20 cellular contexts compared by ENCODE assay signal in genomic region chr12:29578070-29578469, GRCh38.
DNase-seq lines count a peak whose midpoint lies in the region; ATAC-seq and TF ChIP-seq lines count a peak whose summit lies in the region.
"Had no signal": no experiment of that assay in that cellular context is flagged by ENCODE, and none has a peak within 500 bp of the region (broad histone marks: within the 10 kb centered on the region; RNA-seq: fewer than 3 reads in every experiment).

No MANE protein-coding gene starts in this region.

- H3K9me3 ChIP-seq in adipocyte (ENCODE audit: control insufficient read depth, low read length): no peaks in the 10 kb centered on the region
- H3K9me3 ChIP-seq in suprapubic skin: no peaks in the 10 kb centered on the region
- H3K9me3 ChIP-seq: thoracic aorta had no signal

- H3K9me3 Mint-ChIP-seq in osteocyte (ENCODE audit: unreplicated experiment): no peaks in the 10 kb centered on the region
- H3K9me3 Mint-ChIP-seq: activated CD4-positive, alpha-beta T cell treated with anti-CD3 and anti-CD28 coated beads, Interleukin-2, amount 10 ng/mL, durations not matched to agents 7 days and 5 days; activated naive CD8-positive, alpha-beta T cell treated with anti-CD3 and anti-CD28 coated beads, Interleukin-2, amount 10 ng/mL, durations not matched to agents 7 days and 5 days; CD8-positive, alpha-beta memory T cell; natural killer cell treated with Interleukin-12 subunit alpha and Interleukin-12 subunit beta and Interleukin-15 and Interleukin-18, amount 100 ng/mL, for 72 hours had no signal

- H3K4me3 ChIP-seq in adipocyte (ENCODE audit: low read length) (no peak overlapping the region), fibroblast of villous mesenchyme (ENCODE audit: low read depth, low read length) (no peak overlapping the region), suprapubic skin (no peak overlapping the region)
- H3K4me3 ChIP-seq: thoracic aorta had no signal

- 30% methylated on average over 1 of the region's 1 CpG for WGBS in suprapubic skin

- H3K27me3 ChIP-seq in adipocyte (replicated peaks; ENCODE audit: control insufficient read depth, insufficient read depth, low read length) (no peaks in the 10 kb centered on the region), suprapubic skin (no peaks in the 10 kb centered on the region)
- H3K27me3 ChIP-seq: brain microvascular endothelial cell had no signal

- no peak overlapping the region for H3K4me3 Mint-ChIP-seq in osteocyte (ENCODE audit: unreplicated experiment)
- H3K4me3 Mint-ChIP-seq: activated CD4-positive, alpha-beta T cell treated with anti-CD3 and anti-CD28 coated beads, Interleukin-2, amount 10 ng/mL, durations not matched to agents 7 days and 5 days; activated naive CD8-positive, alpha-beta T cell treated with anti-CD3 and anti-CD28 coated beads, Interleukin-2, amount 10 ng/mL, durations not matched to agents 7 days and 5 days; CD8-positive, alpha-beta memory T cell; natural killer cell treated with Interleukin-12 subunit alpha and Interleukin-12 subunit beta and Interleukin-15 and Interleukin-18, amount 100 ng/mL, for 72 hours had no signal

- peaks cover 57% of the 10 kb centered on the region for H3K4me1 Mint-ChIP-seq in osteocyte (ENCODE audit: unreplicated experiment)
- H3K4me1 Mint-ChIP-seq: activated CD4-positive, alpha-beta T cell treated with anti-CD3 and anti-CD28 coated beads, Interleukin-2, amount 10 ng/mL, durations not matched to agents 7 days and 5 days; activated naive CD8-positive, alpha-beta T cell treated with anti-CD3 and anti-CD28 coated beads, Interleukin-2, amount 10 ng/mL, durations not matched to agents 7 days and 5 days had no signal

- TF ChIP-seq POLR2A in suprapubic skin (IDR thresholded peaks at IDR 0.05): no peak

- H3K27ac ChIP-seq in suprapubic skin: peak overlapping the region; percentile 12
- H3K27ac ChIP-seq: brain microvascular endothelial cell, HL-60 had no signal

- peaks cover 10% of the 10 kb centered on the region for H3K36me3 Mint-ChIP-seq in osteocyte (ENCODE audit: unreplicated experiment)
- H3K36me3 Mint-ChIP-seq: activated naive CD8-positive, alpha-beta T cell treated with anti-CD3 and anti-CD28 coated beads, Interleukin-2, amount 10 ng/mL, durations not matched to agents 7 days and 5 days; CD8-positive, alpha-beta memory T cell; natural killer cell treated with Interleukin-12 subunit alpha and Interleukin-12 subunit beta and Interleukin-15 and Interleukin-18, amount 100 ng/mL, for 72 hours had no signal

- TF ChIP-seq CTCF in fibroblast of villous mesenchyme (IDR thresholded peaks at IDR 0.05; ENCODE audit: insufficient read depth, low read depth, low read length) (no peak), osteocyte (IDR thresholded peaks at IDR 0.05) (no peak), suprapubic skin (IDR thresholded peaks at IDR 0.05) (no peak)

- no peak for TF ChIP-seq EP300 in suprapubic skin (IDR thresholded peaks at IDR 0.05)

- H3K27ac Mint-ChIP-seq in osteocyte (ENCODE audit: unreplicated experiment): peak overlapping the region; percentile 59
- H3K27ac Mint-ChIP-seq: activated CD4-positive, alpha-beta T cell treated with anti-CD3 and anti-CD28 coated beads, Interleukin-2, amount 10 ng/mL, durations not matched to agents 7 days and 5 days; activated naive CD8-positive, alpha-beta T cell treated with anti-CD3 and anti-CD28 coated beads, Interleukin-2, amount 10 ng/mL, durations not matched to agents 7 days and 5 days; CD8-positive, alpha-beta memory T cell; natural killer cell treated with Interleukin-12 subunit alpha and Interleukin-12 subunit beta and Interleukin-15 and Interleukin-18, amount 100 ng/mL, for 72 hours; progenitor cell of endocrine pancreas had no signal

- DNase-seq in adipocyte (ENCODE audit: low read depth): peak; percentile 68
- DNase-seq in fibroblast of villous mesenchyme (ENCODE audit: low read depth): peak; percentile 66
- DNase-seq in osteocyte (ENCODE audit: extremely low spot score, unreplicated experiment): no peak
- no peak for DNase-seq in suprapubic skin (ENCODE audit: low spot score in 2 of 2)
- no peak for DNase-seq in DMS153 treated with DMSO at 0.1 percent for 48 hours (lab: John Stamatoyannopoulos, UW; ENCODE audit: unreplicated experiment)
- DNase-seq: activated CD4-positive, alpha-beta T cell treated with anti-CD3 and anti-CD28 coated beads, Interleukin-2, amount 10 ng/mL, durations not matched to agents 7 days and 5 days; activated naive CD8-positive, alpha-beta T cell treated with anti-CD3 and anti-CD28 coated beads, Interleukin-2, amount 10 ng/mL, durations not matched to agents 7 days and 5 days; brain microvascular endothelial cell; CD8-positive, alpha-beta memory T cell; DMS79 treated with DMSO at 0.1 percent for 48 hours; midbrain; NCI-H146; NCI-H69; SHP77 treated with DMSO at 0.1 percent for 48 hours had no signal

- H3K36me3 ChIP-seq in adipocyte (ENCODE audit: control insufficient read depth, insufficient read depth, low read length, severe bottlenecking) (peaks cover 18% of the 10 kb centered on the region), suprapubic skin (no peaks in the 10 kb centered on the region)
- H3K36me3 ChIP-seq: brain microvascular endothelial cell, thoracic aorta had no signal

- H3K4me1 ChIP-seq in adipocyte (ENCODE audit: control insufficient read depth, insufficient read depth, low read length) (peaks cover 34% of the 10 kb centered on the region), suprapubic skin (peaks cover 7% of the 10 kb centered on the region)

- H3K9ac ChIP-seq in adipocyte (ENCODE audit: low read length): no peak overlapping the region

- H3K27me3 Mint-ChIP-seq in osteocyte (ENCODE audit: unreplicated experiment): no peaks in the 10 kb centered on the region
- H3K27me3 Mint-ChIP-seq: progenitor cell of endocrine pancreas had no signal

- no peak for ATAC-seq in HG02970 (IDR thresholded peaks at IDR 0.05; ENCODE audit: low FRiP score, unreplicated experiment)
- no peak for ATAC-seq in GM21423 (IDR thresholded peaks at IDR 0.05; ENCODE audit: unreplicated experiment)
- ATAC-seq: natural killer cell treated with Interleukin-12 subunit alpha and Interleukin-12 subunit beta and Interleukin-15 and Interleukin-18, amount 100 ng/mL, for 72 hours had no signal

Comparison
In these comparisons a context has a peak if more than half of its experiments do, and no peak if none do; other contexts are left out.
1. DNase-seq: peak in adipocyte (single experiment) and fibroblast of villous mesenchyme (single experiment); none in osteocyte (single experiment), suprapubic skin (0 of 2) and DMS153 treated with DMSO at 0.1 percent for 48 hours (single experiment).